ENCODE assay signal across 22 cellular contexts in the genomic region with DNA sequence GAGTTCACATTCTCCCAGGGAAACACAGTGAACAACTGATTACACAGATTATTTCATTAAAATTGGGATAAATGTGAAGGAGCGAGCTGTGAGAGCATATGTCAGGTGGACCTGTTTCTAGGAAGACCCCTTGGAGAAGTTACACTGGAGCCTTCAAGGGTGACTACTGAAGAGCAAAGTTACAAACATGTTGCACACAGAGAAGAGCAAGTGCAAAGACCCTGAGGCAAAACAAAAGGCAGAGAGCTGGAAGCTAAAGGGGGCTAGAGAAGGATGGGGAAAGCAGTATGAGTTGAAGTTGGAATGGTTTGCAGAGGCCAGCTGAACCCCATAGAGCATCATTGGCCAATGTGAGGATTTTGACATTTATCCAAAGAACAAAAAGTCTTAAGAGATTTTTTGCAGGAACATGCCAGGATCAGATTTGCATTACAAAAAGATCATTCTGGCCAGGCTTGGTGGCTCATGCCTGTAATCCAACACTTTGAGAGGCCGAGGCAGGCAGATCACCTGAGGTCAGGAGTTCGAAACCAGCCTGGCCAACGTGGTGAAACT. TPM values are rescaled to one million over a fixed set of nuclear protein-coding genes. Genes with fewer than 3 reads are reported as not detected.
"Had no signal": no experiment of that assay in that cellular context is flagged by ENCODE, and none has a peak within 500 bp of the region (broad histone marks: within the 10 kb centered on the region; RNA-seq: fewer than 3 reads in every experiment).

No MANE protein-coding gene starts in this region.

- H3K4me3 Mint-ChIP-seq: activated naive CD8-positive, alpha-beta T cell; activated T-cell treated with anti-CD3 and anti-CD28 coated beads, Interleukin-2, amount 50 U/mL, for 24 hours; natural killer cell had no signal

- DNase-seq: activated CD4-positive, alpha-beta T cell treated with anti-CD3 and anti-CD28 coated beads, Interleukin-2, amount 50 U/mL, for 48 hours; activated effector memory CD4-positive, alpha-beta T cell treated with anti-CD3 and anti-CD28 coated beads, Interleukin-2, amount 50 U/mL, for 16 hours; activated T-cell treated with anti-CD3 and anti-CD28 coated beads, Interleukin-2, amount 50 U/mL, for 24 hours; amniotic stem cell; body of pancreas; effector memory CD4-positive, alpha-beta T cell; foreskin melanocyte; mammary epithelial cell; mucosa of descending colon; natural killer cell; posterior cingulate gyrus; retina; stimulated activated CD4-positive, alpha-beta T cell treated with anti-CD3 and anti-CD28 coated beads, Interleukin-15, amount 100 ng/mL, for 24 hours; stimulated activated CD4-positive, alpha-beta T cell treated with anti-CD3 and anti-CD28 coated beads, Interleukin-4, amount 100 ng/mL, for 1 hour; stimulated activated naive CD4-positive, alpha-beta T cell treated with Interleukin-2 at 50 U/mL for 16 hours; T-helper 1 cell; T1000; transverse colon had no signal

- H3K4me3 ChIP-seq: body of pancreas, mucosa of descending colon, skin epidermis, transverse colon, vagina had no signal

- H3K9me3 ChIP-seq: body of pancreas, mucosa of descending colon, transverse colon, vagina had no signal

- H3K27me3 Mint-ChIP-seq: activated naive CD8-positive, alpha-beta T cell; activated T-cell treated with anti-CD3 and anti-CD28 coated beads, Interleukin-2, amount 50 U/mL, for 24 hours had no signal

- H3K27me3 ChIP-seq: body of pancreas, transverse colon, vagina had no signal

- H3K27ac ChIP-seq: body of pancreas, skin epidermis, transverse colon, vagina had no signal

- H3K9me3 Mint-ChIP-seq: activated T-cell treated with anti-CD3 and anti-CD28 coated beads, Interleukin-2, amount 50 U/mL, for 24 hours; natural killer cell had no signal

- H3K27ac Mint-ChIP-seq: activated T-cell treated with anti-CD3 and anti-CD28 coated beads, Interleukin-2, amount 50 U/mL, for 24 hours had no signal

- ATAC-seq: body of pancreas, mucosa of descending colon, natural killer cell had no signal

RNA-seq across cellular contexts. Expression of a gene that starts 14.1 kb away (rescaled TPM):
- total RNA-seq: body of pancreas, fibroblast of lung, mammary epithelial cell, mucosa of descending colon, natural killer cell, transverse colon, vagina had no signal
- polyA plus RNA-seq: fibroblast of lung had no signal
